In genomic region chr11:76397383-76397782, GRCh38 we compare ENCODE assay signal across 14 cellular contexts.
"Had no signal": no experiment of that assay in that cellular context is flagged by ENCODE, and none has a peak within 500 bp of the region (broad histone marks: within the 10 kb centered on the region; RNA-seq: fewer than 3 reads in every experiment).

No MANE protein-coding gene starts in this region.

- DNase-seq: activated naive CD4-positive, alpha-beta T cell; activated T-cell treated with anti-CD3 and anti-CD28 coated beads, Interleukin-2, amount 50 U/mL, for 24 hours; adrenal gland; brain microvascular endothelial cell; caudate nucleus; effector CD4-positive, alpha-beta T cell; erythroblast; foreskin fibroblast; natural killer cell; stimulated activated CD4-positive, alpha-beta T cell treated with anti-CD3 and anti-CD28 coated beads, Interleukin-2, amount 100 ng/mL, for 48 hours; stimulated activated CD8-positive, alpha-beta memory T cell treated with anti-CD3 and anti-CD28 coated beads, Interleukin-4, amount 100 ng/mL, for 48 hours; stimulated activated naive CD4-positive, alpha-beta T cell; testis had no signal

- ATAC-seq: natural killer cell, WTC11 had no signal
